8 cellular contexts compared by ENCODE assay signal in the genomic region with DNA sequence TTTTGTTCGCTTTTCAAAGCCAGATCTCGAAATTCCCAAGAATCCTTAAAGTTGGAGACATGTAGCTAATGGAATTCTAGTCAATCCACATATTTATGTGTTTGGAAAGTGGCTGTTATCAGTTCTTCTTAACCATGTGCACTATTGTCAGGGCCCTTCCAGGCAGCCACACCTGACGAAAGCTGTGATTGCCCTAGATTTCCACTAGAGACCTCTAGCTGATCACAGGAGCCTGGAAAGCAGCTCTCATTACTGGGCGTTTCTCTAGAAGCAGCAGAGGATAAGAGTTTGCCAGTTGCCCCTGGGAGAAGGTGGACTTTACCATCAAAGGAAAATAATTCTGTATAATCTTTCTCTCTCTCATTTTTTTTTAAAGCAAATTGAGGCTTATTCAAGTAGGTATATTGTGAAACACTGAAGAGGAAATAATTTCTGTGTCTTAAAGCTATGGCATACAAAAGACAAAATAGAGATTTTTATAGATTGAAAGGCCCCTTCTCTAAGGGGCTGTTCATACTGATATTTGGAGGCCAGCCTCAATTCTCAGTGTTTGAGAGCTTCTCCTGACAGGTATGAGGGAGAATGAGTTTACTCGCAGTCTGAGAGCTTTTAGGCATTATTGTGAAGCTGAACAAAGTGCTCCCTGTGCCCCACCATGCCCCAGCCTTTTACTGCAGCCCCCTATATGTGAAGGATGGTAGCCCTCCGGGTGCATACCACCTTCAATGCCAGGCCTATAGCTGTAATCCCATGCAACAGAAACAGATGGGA.
DNase-seq lines count a peak whose midpoint lies in the region; ATAC-seq and TF ChIP-seq lines count a peak whose summit lies in the region.

No MANE protein-coding gene starts in this region.

- no peaks in the 10 kb centered on the region for H3K9me3 ChIP-seq in RWPE2 (ENCODE audit: severe bottlenecking)
- H3K9me3 ChIP-seq in CD4-positive, alpha-beta memory T cell (ENCODE audit: control insufficient read depth in 1 of 2, low read length in 2 of 2): no peaks in the 10 kb centered on the region

- TF ChIP-seq CTCF in RWPE2 (IDR thresholded peaks at IDR 0.05; ENCODE audit: poor library complexity, severe bottlenecking) (peak; percentile 98), fibroblast of mammary gland (conservative IDR thresholded peaks at IDR 0.05; ENCODE audit: control insufficient read depth, insufficient read depth, low read depth, low read length) (peak; percentile 55), omental fat pad (IDR thresholded peaks at IDR 0.05) (no peak)

- no peaks in the 10 kb centered on the region for H3K27me3 ChIP-seq in RWPE2 (ENCODE audit: insufficient read depth, poor library complexity, severe bottlenecking)
- H3K27me3 ChIP-seq in CD4-positive, alpha-beta memory T cell (ENCODE audit: insufficient read depth, low read length): no peaks in the 10 kb centered on the region

- no peaks in the 10 kb centered on the region for H3K36me3 Mint-ChIP-seq in CD4-positive, alpha-beta memory T cell

- H3K4me1 Mint-ChIP-seq in CD4-positive, alpha-beta memory T cell: no peaks in the 10 kb centered on the region

- H3K4me3 ChIP-seq in RWPE2 (ENCODE audit: severe bottlenecking) (no peak overlapping the region), fibroblast of mammary gland (ENCODE audit: control insufficient read depth, low read depth, low read length) (no peak overlapping the region)
- H3K4me3 ChIP-seq in CD4-positive, alpha-beta memory T cell (ENCODE audit: low read length in 2 of 2): no peak overlapping the region

- H3K9me3 Mint-ChIP-seq in CD4-positive, alpha-beta memory T cell: peaks cover 0 to 1% (median 0%) of the 10 kb centered on the region in 8 donors

- peaks cover 1 to 2% of the 10 kb centered on the region in 2 donors for H3K27me3 Mint-ChIP-seq in CD4-positive, alpha-beta memory T cell

- peak overlapping the region; percentile 82 for H3K27ac ChIP-seq in RWPE2 (ENCODE audit: poor library complexity, severe bottlenecking)
- no peak overlapping the region for H3K27ac ChIP-seq in CD4-positive, alpha-beta memory T cell (ENCODE audit: low read depth, low read length)

- H3K4me3 Mint-ChIP-seq in CD4-positive, alpha-beta memory T cell: no peak overlapping the region

- CTCF ChIA-PET in CD4-positive, alpha-beta memory T cell (lab: Charles Lee; ENCODE audit: partially characterized antibody): interaction anchor here (0.7 kb wide), 1 partner anchor 9 kb away, joined by 4 read pairs; no protein-coding TSS in a partner anchor

- ATAC-seq in HG03175 (IDR thresholded peaks at IDR 0.05; ENCODE audit: unreplicated experiment) (peak; percentile 43), RWPE2 (ENCODE audit: low read depth) (peak; percentile 75), omental fat pad (ENCODE audit: low FRiP score) (peak; percentile 89), GM18502 (IDR thresholded peaks at IDR 0.05; ENCODE audit: poor library complexity, unreplicated experiment) (no peak)

- POLR2A ChIA-PET in CD4-positive, alpha-beta memory T cell (lab: Charles Lee; ENCODE audit: partially characterized antibody): no interaction called here

- peaks cover 31% of the 10 kb centered on the region for H3K4me1 ChIP-seq in RWPE2 (ENCODE audit: insufficient read depth, poor library complexity, severe bottlenecking)
- no peaks in the 10 kb centered on the region for H3K4me1 ChIP-seq in CD4-positive, alpha-beta memory T cell (ENCODE audit: insufficient read depth, low read length)

- H3K36me3 ChIP-seq in RWPE2 (ENCODE audit: low read depth): no peaks in the 10 kb centered on the region
- no peaks in the 10 kb centered on the region for H3K36me3 ChIP-seq in CD4-positive, alpha-beta memory T cell (ENCODE audit: insufficient read depth, low read length)

- intact Hi-C loops in CD4-positive, alpha-beta memory T cell (cut with micrococcal nuclease): no loop called here

- no peak overlapping the region for H3K27ac Mint-ChIP-seq in CD4-positive, alpha-beta memory T cell

- peak; percentile 60 for DNase-seq in Ammon's horn (ENCODE audit: low spot score)
- DNase-seq in RWPE2 (ENCODE audit: low spot score): peak; percentile 73
- peak; percentile 54 for DNase-seq in fibroblast of mammary gland (ENCODE audit: low read depth)
- no peak for DNase-seq in omental fat pad (ENCODE audit: low spot score)
- no peak for DNase-seq in DMS114 treated with DMSO at 0.1 percent for 48 hours (lab: John Stamatoyannopoulos, UW; ENCODE audit: unreplicated experiment)
- no peak for DNase-seq in CD4-positive, alpha-beta memory T cell

Comparison
In these comparisons a context has a peak if more than half of its experiments do, and no peak if none do; other contexts are left out.
1. DNase-seq: peak in Ammon's horn (single experiment), RWPE2 (single experiment) and fibroblast of mammary gland (single experiment); none in omental fat pad (single experiment), DMS114 treated with DMSO at 0.1 percent for 48 hours (single experiment) and CD4-positive, alpha-beta memory T cell (0 of 5).
2. CTCF ChIP-seq: peak in RWPE2 (single experiment) and fibroblast of mammary gland (single experiment); none in omental fat pad (0 of 3).